ENCODE assay signal across 1 cellular context in the genomic region with DNA sequence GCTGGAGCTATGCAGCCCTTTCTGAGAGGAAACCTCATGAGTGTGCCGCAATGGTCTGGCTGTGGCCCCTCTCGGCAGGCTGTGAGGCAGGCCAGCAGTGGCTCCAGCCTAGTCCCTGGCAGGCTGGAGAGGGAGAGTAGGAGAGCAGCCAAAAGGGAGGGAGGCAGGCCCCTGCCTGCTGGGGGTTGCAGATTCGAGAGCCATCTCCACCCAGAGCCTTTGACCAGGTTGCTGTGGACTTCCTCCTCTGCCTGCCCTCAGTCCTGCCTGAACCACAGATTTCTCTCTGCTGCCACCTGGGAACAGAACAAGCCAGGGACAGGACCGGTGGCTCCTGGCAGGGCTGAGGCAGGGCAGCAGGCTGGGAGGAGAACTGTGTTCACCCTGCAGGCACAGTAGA.
TF ChIP-seq lines count a peak whose summit lies in the region.

No MANE protein-coding gene starts in this region.

TF ChIP-seq in HepG2, 621 proteins besides CTCF, POLR2A, EP300 and RAD21:
- TF ChIP-seq ZNF615 (CRISPR knock-in tag; IDR thresholded peaks at IDR 0.05; ENCODE audit: borderline replicate concordance) = no peak
- no peak for TF ChIP-seq PAWR (CRISPR knock-in tag; IDR thresholded peaks at IDR 0.05; ENCODE audit: borderline replicate concordance)
- TF ChIP-seq U2AF2 (IDR thresholded peaks at IDR 0.05; ENCODE audit: low read depth, low read length) = no peak
- no peak for TF ChIP-seq CREBL2 (CRISPR knock-in tag; IDR thresholded peaks at IDR 0.05; ENCODE audit: borderline replicate concordance)
- TF ChIP-seq FOXJ3 (CRISPR knock-in tag; IDR thresholded peaks at IDR 0.05; ENCODE audit: borderline replicate concordance) = no peak
- TF ChIP-seq RARG (CRISPR knock-in tag; IDR thresholded peaks at IDR 0.05; ENCODE audit: low read depth) = no peak
- no peak for TF ChIP-seq SIN3A (IDR thresholded peaks at IDR 0.05; ENCODE audit: borderline replicate concordance, low read depth, low read length)
- TF ChIP-seq, protein P1, sequence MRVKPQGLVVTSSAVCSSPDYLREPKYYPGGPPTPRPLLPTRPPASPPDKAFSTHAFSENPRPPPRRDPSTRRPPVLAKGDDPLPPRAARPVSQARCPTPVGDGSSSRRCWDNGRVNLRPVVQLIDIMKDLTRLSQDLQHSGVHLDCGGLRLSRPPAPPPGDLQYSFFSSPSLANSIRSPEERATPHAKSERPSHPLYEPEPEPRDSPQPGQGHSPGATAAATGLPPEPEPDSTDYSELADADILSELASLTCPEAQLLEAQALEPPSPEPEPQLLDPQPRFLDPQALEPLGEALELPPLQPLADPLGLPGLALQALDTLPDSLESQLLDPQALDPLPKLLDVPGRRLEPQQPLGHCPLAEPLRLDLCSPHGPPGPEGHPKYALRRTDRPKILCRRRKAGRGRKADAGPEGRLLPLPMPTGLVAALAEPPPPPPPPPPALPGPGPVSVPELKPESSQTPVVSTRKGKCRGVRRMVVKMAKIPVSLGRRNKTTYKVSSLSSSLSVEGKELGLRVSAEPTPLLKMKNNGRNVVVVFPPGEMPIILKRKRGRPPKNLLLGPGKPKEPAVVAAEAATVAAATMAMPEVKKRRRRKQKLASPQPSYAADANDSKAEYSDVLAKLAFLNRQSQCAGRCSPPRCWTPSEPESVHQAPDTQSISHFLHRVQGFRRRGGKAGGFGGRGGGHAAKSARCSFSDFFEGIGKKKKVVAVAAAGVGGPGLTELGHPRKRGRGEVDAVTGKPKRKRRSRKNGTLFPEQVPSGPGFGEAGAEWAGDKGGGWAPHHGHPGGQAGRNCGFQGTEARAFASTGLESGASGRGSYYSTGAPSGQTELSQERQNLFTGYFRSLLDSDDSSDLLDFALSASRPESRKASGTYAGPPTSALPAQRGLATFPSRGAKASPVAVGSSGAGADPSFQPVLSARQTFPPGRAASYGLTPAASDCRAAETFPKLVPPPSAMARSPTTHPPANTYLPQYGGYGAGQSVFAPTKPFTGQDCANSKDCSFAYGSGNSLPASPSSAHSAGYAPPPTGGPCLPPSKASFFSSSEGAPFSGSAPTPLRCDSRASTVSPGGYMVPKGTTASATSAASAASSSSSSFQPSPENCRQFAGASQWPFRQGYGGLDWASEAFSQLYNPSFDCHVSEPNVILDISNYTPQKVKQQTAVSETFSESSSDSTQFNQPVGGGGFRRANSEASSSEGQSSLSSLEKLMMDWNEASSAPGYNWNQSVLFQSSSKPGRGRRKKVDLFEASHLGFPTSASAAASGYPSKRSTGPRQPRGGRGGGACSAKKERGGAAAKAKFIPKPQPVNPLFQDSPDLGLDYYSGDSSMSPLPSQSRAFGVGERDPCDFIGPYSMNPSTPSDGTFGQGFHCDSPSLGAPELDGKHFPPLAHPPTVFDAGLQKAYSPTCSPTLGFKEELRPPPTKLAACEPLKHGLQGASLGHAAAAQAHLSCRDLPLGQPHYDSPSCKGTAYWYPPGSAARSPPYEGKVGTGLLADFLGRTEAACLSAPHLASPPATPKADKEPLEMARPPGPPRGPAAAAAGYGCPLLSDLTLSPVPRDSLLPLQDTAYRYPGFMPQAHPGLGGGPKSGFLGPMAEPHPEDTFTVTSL (CRISPR knock-in tag; IDR thresholded peaks at IDR 0.05; ENCODE audit: borderline replicate concordance) = no peak
- no peak for TF ChIP-seq ZNF253 (CRISPR knock-in tag; IDR thresholded peaks at IDR 0.05; ENCODE audit: borderline replicate concordance)
- no peak for TF ChIP-seq ZBTB14 (CRISPR knock-in tag; IDR thresholded peaks at IDR 0.05)
- TF ChIP-seq ZBTB7A (CRISPR knock-in tag; IDR thresholded peaks at IDR 0.05) = no peak
- TF ChIP-seq, protein P2, sequence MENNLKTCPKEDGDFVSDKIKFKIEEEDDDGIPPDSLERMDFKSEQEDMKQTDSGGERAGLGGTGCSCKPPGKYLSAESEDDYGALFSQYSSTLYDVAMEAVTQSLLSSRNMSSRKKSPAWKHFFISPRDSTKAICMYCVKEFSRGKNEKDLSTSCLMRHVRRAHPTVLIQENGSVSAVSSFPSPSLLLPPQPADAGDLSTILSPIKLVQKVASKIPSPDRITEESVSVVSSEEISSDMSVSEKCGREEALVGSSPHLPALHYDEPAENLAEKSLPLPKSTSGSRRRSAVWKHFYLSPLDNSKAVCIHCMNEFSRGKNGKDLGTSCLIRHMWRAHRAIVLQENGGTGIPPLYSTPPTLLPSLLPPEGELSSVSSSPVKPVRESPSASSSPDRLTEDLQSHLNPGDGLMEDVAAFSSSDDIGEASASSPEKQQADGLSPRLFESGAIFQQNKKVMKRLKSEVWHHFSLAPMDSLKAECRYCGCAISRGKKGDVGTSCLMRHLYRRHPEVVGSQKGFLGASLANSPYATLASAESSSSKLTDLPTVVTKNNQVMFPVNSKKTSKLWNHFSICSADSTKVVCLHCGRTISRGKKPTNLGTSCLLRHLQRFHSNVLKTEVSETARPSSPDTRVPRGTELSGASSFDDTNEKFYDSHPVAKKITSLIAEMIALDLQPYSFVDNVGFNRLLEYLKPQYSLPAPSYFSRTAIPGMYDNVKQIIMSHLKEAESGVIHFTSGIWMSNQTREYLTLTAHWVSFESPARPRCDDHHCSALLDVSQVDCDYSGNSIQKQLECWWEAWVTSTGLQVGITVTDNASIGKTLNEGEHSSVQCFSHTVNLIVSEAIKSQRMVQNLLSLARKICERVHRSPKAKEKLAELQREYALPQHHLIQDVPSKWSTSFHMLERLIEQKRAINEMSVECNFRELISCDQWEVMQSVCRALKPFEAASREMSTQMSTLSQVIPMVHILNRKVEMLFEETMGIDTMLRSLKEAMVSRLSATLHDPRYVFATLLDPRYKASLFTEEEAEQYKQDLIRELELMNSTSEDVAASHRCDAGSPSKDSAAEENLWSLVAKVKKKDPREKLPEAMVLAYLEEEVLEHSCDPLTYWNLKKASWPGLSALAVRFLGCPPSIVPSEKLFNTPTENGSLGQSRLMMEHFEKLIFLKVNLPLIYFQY (CRISPR knock-in tag; IDR thresholded peaks at IDR 0.05; ENCODE audit: borderline replicate concordance) = no peak
- TF ChIP-seq ZNF138 (CRISPR knock-in tag; IDR thresholded peaks at IDR 0.05; ENCODE audit: low read depth) = no peak
- no peak for TF ChIP-seq ZNF292 (CRISPR knock-in tag; IDR thresholded peaks at IDR 0.05; ENCODE audit: borderline replicate concordance, low read depth)
- no peak for TF ChIP-seq THAP9 (CRISPR knock-in tag; IDR thresholded peaks at IDR 0.05; ENCODE audit: borderline replicate concordance)
- TF ChIP-seq ELF3 (CRISPR knock-in tag; IDR thresholded peaks at IDR 0.05) = no peak
- no peak for TF ChIP-seq HNF1B (CRISPR knock-in tag; IDR thresholded peaks at IDR 0.05)
- no peak for TF ChIP-seq SETDB1 (CRISPR knock-in tag; IDR thresholded peaks at IDR 0.05; ENCODE audit: borderline replicate concordance)
- TF ChIP-seq SP140L (CRISPR knock-in tag; IDR thresholded peaks at IDR 0.05; ENCODE audit: borderline replicate concordance) = no peak
- TF ChIP-seq ZNF775 (CRISPR knock-in tag; IDR thresholded peaks at IDR 0.05; ENCODE audit: borderline replicate concordance) = no peak
